17 cellular contexts compared by ENCODE assay signal in the genomic region with DNA sequence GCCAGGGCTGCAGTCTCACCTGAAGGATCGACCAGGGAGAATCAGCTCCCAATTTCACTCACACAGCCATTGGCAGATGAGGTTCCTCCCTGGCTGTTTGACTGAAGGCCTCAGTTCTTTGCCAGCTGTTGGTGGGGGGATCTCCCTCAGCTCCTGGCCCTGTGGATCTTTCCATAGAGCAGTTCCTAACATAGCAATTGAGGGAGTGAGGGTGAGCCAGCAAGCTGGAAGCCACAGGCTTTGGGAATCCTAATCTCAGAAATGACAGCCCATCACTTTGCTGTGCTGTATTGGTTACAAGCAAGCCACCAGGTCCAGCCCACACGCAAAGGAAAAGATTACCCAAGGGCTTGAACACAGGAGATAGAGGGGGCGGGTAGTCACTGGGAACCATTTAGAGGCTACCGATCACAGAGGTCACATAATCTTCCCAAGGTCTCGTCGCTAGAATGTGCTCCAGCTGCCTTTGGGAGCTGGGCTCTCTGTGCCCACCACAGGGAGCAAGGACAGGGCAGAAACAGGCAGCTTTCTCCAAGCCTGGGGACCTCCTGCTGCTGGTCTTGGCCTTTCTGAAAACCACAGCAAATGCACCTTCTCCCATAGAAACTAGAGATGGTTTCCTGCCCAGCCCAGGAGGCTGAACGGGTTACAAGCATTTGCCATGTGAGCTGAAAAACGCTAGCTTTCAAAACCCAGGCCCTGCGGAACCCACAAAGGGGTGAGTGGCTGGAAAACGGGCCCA. TPM values are rescaled to one million over a fixed set of nuclear protein-coding genes. Genes with fewer than 3 reads are reported as not detected.
DNase-seq lines count a peak whose midpoint lies in the region; ATAC-seq and TF ChIP-seq lines count a peak whose summit lies in the region.
"Had no signal": no experiment of that assay in that cellular context is flagged by ENCODE, and none has a peak within 500 bp of the region (broad histone marks: within the 10 kb centered on the region; RNA-seq: fewer than 3 reads in every experiment).

No MANE protein-coding gene starts in this region.

- no peaks in the 10 kb centered on the region for H3K36me3 Mint-ChIP-seq in activated T-cell treated with anti-CD3 and anti-CD28 coated beads, Interleukin-2, amount 50 U/mL, for 24 hours (ENCODE audit: low read depth)
- H3K36me3 Mint-ChIP-seq in activated T-cell treated with anti-CD3 and anti-CD28 coated beads, Interleukin-2, amount 50 U/mL, for 4 hours (ENCODE audit: insufficient read depth) = no peaks in the 10 kb centered on the region
- no peaks in the 10 kb centered on the region for H3K36me3 Mint-ChIP-seq in GM23338 (ENCODE audit: low read depth)
- peaks cover 2% of the 10 kb centered on the region for H3K36me3 Mint-ChIP-seq in activated T-helper 1 cell treated with anti-CD3 and anti-CD28 coated beads, Interleukin-12 subunit alpha, Interleukin-12 subunit beta, Interleukin-2, Interleukin-4 antibody, amounts not matched to agents 30 ng/mL and 10 ng/mL and 1 ng/mL, durations not matched to agents 14 hours and 24 hours and 36 hours (ENCODE audit: low read depth)
- H3K36me3 Mint-ChIP-seq: activated naive CD4-positive, alpha-beta T cell treated with anti-CD3 and anti-CD28 coated beads, Interleukin-2, amount 50 U/mL, for 24 hours had no signal

- ATAC-seq in activated T-cell treated with anti-CD3 and anti-CD28 coated beads, Interleukin-2, amount 50 U/mL, for 4 hours = no peak
- no peak for ATAC-seq in GM23338
- ATAC-seq: pancreas had no signal

- H3K4me2 ChIP-seq in GM23338 = no peak overlapping the region
- no peak overlapping the region for H3K4me2 ChIP-seq in osteoblast (ENCODE audit: insufficient read depth, low read length)

- H3K27me3 Mint-ChIP-seq in activated T-cell treated with anti-CD3 and anti-CD28 coated beads, Interleukin-2, amount 50 U/mL, for 24 hours = no peaks in the 10 kb centered on the region
- no peaks in the 10 kb centered on the region for H3K27me3 Mint-ChIP-seq in activated T-cell treated with anti-CD3 and anti-CD28 coated beads, Interleukin-2, amount 50 U/mL, for 4 hours (ENCODE audit: low read depth)
- H3K27me3 Mint-ChIP-seq in GM23338 (ENCODE audit: insufficient read depth, low read depth, poor library complexity) = peaks cover 7% of the 10 kb centered on the region
- peaks cover 8% of the 10 kb centered on the region for H3K27me3 Mint-ChIP-seq in activated T-helper 1 cell treated with anti-CD3 and anti-CD28 coated beads, Interleukin-12 subunit alpha, Interleukin-12 subunit beta, Interleukin-2, Interleukin-4 antibody, amounts not matched to agents 30 ng/mL and 10 ng/mL and 1 ng/mL, durations not matched to agents 14 hours and 24 hours and 36 hours (ENCODE audit: insufficient read depth)
- H3K27me3 Mint-ChIP-seq: activated naive CD4-positive, alpha-beta T cell treated with anti-CD3 and anti-CD28 coated beads, Interleukin-2, amount 50 U/mL, for 24 hours had no signal

- H3K4me3 ChIP-seq in GM23338 = no peak overlapping the region
- no peak overlapping the region for H3K4me3 ChIP-seq in osteoblast (ENCODE audit: insufficient read depth, low read length)
- H3K4me3 ChIP-seq: pancreas, vagina had no signal

- H3K27ac ChIP-seq in GM23338 (ENCODE audit: low read depth) = no peak overlapping the region
- H3K27ac ChIP-seq in osteoblast (ENCODE audit: low read depth, low read length) = peak overlapping the region; percentile 48
- H3K27ac ChIP-seq: pancreas, vagina had no signal

- H3K4me1 ChIP-seq in GM23338 (ENCODE audit: insufficient read depth) (no peaks in the 10 kb centered on the region), osteoblast (ENCODE audit: insufficient read depth, low read length) (peaks cover 11% of the 10 kb centered on the region)

- H3K4me3 Mint-ChIP-seq in activated T-cell treated with anti-CD3 and anti-CD28 coated beads, Interleukin-2, amount 50 U/mL, for 24 hours = peak overlapping the region; percentile 14
- no peak overlapping the region for H3K4me3 Mint-ChIP-seq in activated T-cell treated with anti-CD3 and anti-CD28 coated beads, Interleukin-2, amount 50 U/mL, for 4 hours
- H3K4me3 Mint-ChIP-seq in GM23338 = no peak overlapping the region
- H3K4me3 Mint-ChIP-seq in activated T-helper 1 cell treated with anti-CD3 and anti-CD28 coated beads, Interleukin-12 subunit alpha, Interleukin-12 subunit beta, Interleukin-2, Interleukin-4 antibody, amounts not matched to agents 30 ng/mL and 10 ng/mL and 1 ng/mL, durations not matched to agents 14 hours and 24 hours and 36 hours = peak overlapping the region; percentile 31
- H3K4me3 Mint-ChIP-seq: activated naive CD4-positive, alpha-beta T cell treated with anti-CD3 and anti-CD28 coated beads, Interleukin-2, amount 50 U/mL, for 24 hours; HFFc6 had no signal

- no peak for DNase-seq in activated T-cell treated with anti-CD3 and anti-CD28 coated beads, Interleukin-2, amount 50 U/mL, for 24 hours
- no peak for DNase-seq in activated T-cell treated with anti-CD3 and anti-CD28 coated beads, Interleukin-2, amount 50 U/mL, for 4 hours
- no peak for DNase-seq in GM23338 (ENCODE audit: low spot score)
- no peak for DNase-seq in activated T-helper 1 cell treated with anti-CD3 and anti-CD28 coated beads, Interleukin-12 subunit alpha, Interleukin-12 subunit beta, Interleukin-2, Interleukin-4 antibody, amounts not matched to agents 30 ng/mL and 10 ng/mL and 1 ng/mL, durations not matched to agents 14 hours and 24 hours and 36 hours (ENCODE audit: low spot score)
- peak; percentile 82 for DNase-seq in osteoblast (ENCODE audit: insufficient read length, low spot score, missing footprints)
- DNase-seq in NCI-H2029 treated with DMSO at 0.1 percent for 48 hours (lab: John Stamatoyannopoulos, UW) = no peak
- no peak for DNase-seq in SKM-1 treated with dmso at 0.1 percent for 144 hours (lab: John Stamatoyannopoulos, UW; ENCODE audit: unreplicated experiment)
- DNase-seq in effector CD4-positive, alpha-beta T cell = no peak
- DNase-seq: COR-L47, hippocampal formation, NCI-H1048, pancreas, Right ventricle myocardium superior had no signal

- H3K27ac Mint-ChIP-seq in activated T-cell treated with anti-CD3 and anti-CD28 coated beads, Interleukin-2, amount 50 U/mL, for 24 hours = peak overlapping the region; percentile 82
- no peak overlapping the region for H3K27ac Mint-ChIP-seq in GM23338
- H3K27ac Mint-ChIP-seq in activated T-helper 1 cell treated with anti-CD3 and anti-CD28 coated beads, Interleukin-12 subunit alpha, Interleukin-12 subunit beta, Interleukin-2, Interleukin-4 antibody, amounts not matched to agents 30 ng/mL and 10 ng/mL and 1 ng/mL, durations not matched to agents 14 hours and 24 hours and 36 hours = peak overlapping the region; percentile 76
- H3K27ac Mint-ChIP-seq: activated naive CD4-positive, alpha-beta T cell treated with anti-CD3 and anti-CD28 coated beads, Interleukin-2, amount 50 U/mL, for 24 hours; HFFc6 had no signal

- no peaks in the 10 kb centered on the region for H3K9me3 ChIP-seq in osteoblast (ENCODE audit: low read depth, low read length)
- H3K9me3 ChIP-seq: pancreas, vagina had no signal

- peaks cover 37% of the 10 kb centered on the region for H3K4me1 Mint-ChIP-seq in activated T-cell treated with anti-CD3 and anti-CD28 coated beads, Interleukin-2, amount 50 U/mL, for 24 hours (ENCODE audit: low read depth)
- peaks cover 27% of the 10 kb centered on the region for H3K4me1 Mint-ChIP-seq in activated T-cell treated with anti-CD3 and anti-CD28 coated beads, Interleukin-2, amount 50 U/mL, for 4 hours (ENCODE audit: low read depth)
- H3K4me1 Mint-ChIP-seq in GM23338 = peaks cover 27% of the 10 kb centered on the region
- peaks cover 39% of the 10 kb centered on the region for H3K4me1 Mint-ChIP-seq in activated T-helper 1 cell treated with anti-CD3 and anti-CD28 coated beads, Interleukin-12 subunit alpha, Interleukin-12 subunit beta, Interleukin-2, Interleukin-4 antibody, amounts not matched to agents 30 ng/mL and 10 ng/mL and 1 ng/mL, durations not matched to agents 14 hours and 24 hours and 36 hours (ENCODE audit: low read depth)

- peak overlapping the region; percentile 91 for H2AFZ ChIP-seq in GM23338
- H2AFZ ChIP-seq in osteoblast (ENCODE audit: low read length) = peak overlapping the region; percentile 76

- H3K27me3 ChIP-seq in GM23338 (ENCODE audit: insufficient read depth) (no peaks in the 10 kb centered on the region), osteoblast (ENCODE audit: insufficient read depth, low read length) (peaks cover 6% of the 10 kb centered on the region)
- H3K27me3 ChIP-seq: pancreas, vagina had no signal

- intact Hi-C loops in activated T-helper 1 cell treated with anti-CD3 and anti-CD28 coated beads, Interleukin-12 subunit alpha, Interleukin-12 subunit beta, Interleukin-2, Interleukin-4 antibody, amounts not matched to agents 30 ng/mL and 10 ng/mL and 1 ng/mL, durations not matched to agents 14 hours and 24 hours and 36 hours (cut with micrococcal nuclease) = loop anchor here (1.0 kb wide), 3 partner anchors 9 to 60 kb away; partner anchors contain the start of genes DDX24 and IFI27L1

- H3K9me2 ChIP-seq in GM23338 (ENCODE audit: insufficient read depth) = no peaks in the 10 kb centered on the region

- H3K36me3 ChIP-seq in GM23338 (ENCODE audit: insufficient read depth) (no peaks in the 10 kb centered on the region), osteoblast (ENCODE audit: insufficient read depth, low read length) (no peaks in the 10 kb centered on the region)
- H3K36me3 ChIP-seq: pancreas, vagina had no signal

- no peaks in the 10 kb centered on the region for H3F3A ChIP-seq in GM23338 (replicated peaks; ENCODE audit: low read depth)

- TF ChIP-seq CTCF in GM23338 (conservative IDR thresholded peaks at IDR 0.05; ENCODE audit: low read depth in 2 of 2) = no peak
- TF ChIP-seq CTCF in osteoblast (IDR thresholded peaks at IDR 0.05; ENCODE audit: extremely low read depth, low read depth, low read length) = no peak

- H3K9me3 Mint-ChIP-seq in activated T-cell treated with anti-CD3 and anti-CD28 coated beads, Interleukin-2, amount 50 U/mL, for 24 hours = no peaks in the 10 kb centered on the region
- no peaks in the 10 kb centered on the region for H3K9me3 Mint-ChIP-seq in activated T-cell treated with anti-CD3 and anti-CD28 coated beads, Interleukin-2, amount 50 U/mL, for 4 hours
- no peaks in the 10 kb centered on the region; the same call in 2 of the 3 replicates for H3K9me3 Mint-ChIP-seq in GM23338
- H3K9me3 Mint-ChIP-seq in activated T-helper 1 cell treated with anti-CD3 and anti-CD28 coated beads, Interleukin-12 subunit alpha, Interleukin-12 subunit beta, Interleukin-2, Interleukin-4 antibody, amounts not matched to agents 30 ng/mL and 10 ng/mL and 1 ng/mL, durations not matched to agents 14 hours and 24 hours and 36 hours = no peaks in the 10 kb centered on the region
- H3K9me3 Mint-ChIP-seq: activated naive CD4-positive, alpha-beta T cell treated with anti-CD3 and anti-CD28 coated beads, Interleukin-2, amount 50 U/mL, for 24 hours; HFFc6 had no signal

- H4K20me1 ChIP-seq in GM23338 (replicated peaks; ENCODE audit: insufficient read depth) = no peaks in the 10 kb centered on the region
- no peaks in the 10 kb centered on the region for H4K20me1 ChIP-seq in osteoblast (ENCODE audit: insufficient read depth, low read length)

- no peaks in the 10 kb centered on the region for H3K79me2 ChIP-seq in GM23338 (replicated peaks; ENCODE audit: insufficient read depth)
- no peaks in the 10 kb centered on the region for H3K79me2 ChIP-seq in osteoblast (ENCODE audit: insufficient read depth, low read length)

RNA-seq across cellular contexts. Expression of gene OTUB2, which starts 4.6 kb away (rescaled TPM):
- under 1 TPM; 0.50 to 0.54 (median 0.53) TPM for total RNA-seq in activated T-cell treated with anti-CD3 and anti-CD28 coated beads, Interleukin-2, amount 50 U/mL, for 4 hours
- total RNA-seq in GM23338 (2014; rRNA removed; shearing (Covaris generic)) = 4.1 and 4.4 TPM in 2 replicates
- polyA plus RNA-seq in GM23338 (2016; fragmentation: Nextera tagmentation; extraction: Ambion mirVana) = 1.9 and 2.1 TPM in 2 replicates
- total RNA-seq in activated T-helper 1 cell treated with anti-CD3 and anti-CD28 coated beads, Interleukin-12 subunit alpha, Interleukin-12 subunit beta, Interleukin-2, Interleukin-4 antibody, amounts not matched to agents 30 ng/mL and 10 ng/mL and 1 ng/mL, durations not matched to agents 14 hours and 24 hours and 36 hours = 1.5 TPM in 2 replicates
- 1.2 and 1.4 TPM in 2 replicates for total RNA-seq in osteoblast

RNA-seq across cellular contexts. Expression of gene CCDC197, which starts 24.5 kb away (rescaled TPM):
- total RNA-seq in activated T-cell treated with anti-CD3 and anti-CD28 coated beads, Interleukin-2, amount 50 U/mL, for 4 hours = under 1 TPM in 1 of 3 donors, not detected in 2; 0.35 TPM
- total RNA-seq in GM23338 (2014; rRNA removed; shearing (Covaris generic)) = not detected in 2 replicates
- not detected in 2 replicates for polyA plus RNA-seq in GM23338 (2016; fragmentation: Nextera tagmentation; extraction: Ambion mirVana)
- total RNA-seq in activated T-helper 1 cell treated with anti-CD3 and anti-CD28 coated beads, Interleukin-12 subunit alpha, Interleukin-12 subunit beta, Interleukin-2, Interleukin-4 antibody, amounts not matched to agents 30 ng/mL and 10 ng/mL and 1 ng/mL, durations not matched to agents 14 hours and 24 hours and 36 hours = 0.13 TPM in 1 of 2 replicates, not detected in the other
- total RNA-seq in osteoblast = not detected in 2 replicates
- total RNA-seq: HFFc6, mononuclear cell, pancreas, vagina had no signal
- polyA plus RNA-seq: pancreas had no signal

RNA-seq across cellular contexts. Expression of gene ASB2, which starts 45.2 kb away (rescaled TPM):
- 1 to 10 TPM; 8.2 to 9.9 (median 9.8) TPM for total RNA-seq in activated T-cell treated with anti-CD3 and anti-CD28 coated beads, Interleukin-2, amount 50 U/mL, for 4 hours
- total RNA-seq in GM23338 (2014; rRNA removed; shearing (Covaris generic)) = 1.2 and 2.3 TPM in 2 replicates
- 1.5 and 1.7 TPM in 2 replicates for polyA plus RNA-seq in GM23338 (2016; fragmentation: Nextera tagmentation; extraction: Ambion mirVana)
- total RNA-seq in activated T-helper 1 cell treated with anti-CD3 and anti-CD28 coated beads, Interleukin-12 subunit alpha, Interleukin-12 subunit beta, Interleukin-2, Interleukin-4 antibody, amounts not matched to agents 30 ng/mL and 10 ng/mL and 1 ng/mL, durations not matched to agents 14 hours and 24 hours and 36 hours = 21.1 and 23.4 TPM in 2 replicates
- 0.88 and 1.1 TPM in 2 replicates for total RNA-seq in osteoblast
- total RNA-seq: HFFc6 had no signal

RNA-seq across cellular contexts. Expression of gene DDX24, which starts 59.4 kb away (rescaled TPM):
- total RNA-seq in activated T-cell treated with anti-CD3 and anti-CD28 coated beads, Interleukin-2, amount 50 U/mL, for 4 hours = 100 to 1,000 TPM; 287 to 321 (median 319) TPM
- 137 and 150 TPM in 2 replicates for total RNA-seq in GM23338 (2014; rRNA removed; shearing (Covaris generic))
- 263 and 265 TPM in 2 replicates for polyA plus RNA-seq in GM23338 (2016; fragmentation: Nextera tagmentation; extraction: Ambion mirVana)
- 252 and 271 TPM in 2 replicates for total RNA-seq in activated T-helper 1 cell treated with anti-CD3 and anti-CD28 coated beads, Interleukin-12 subunit alpha, Interleukin-12 subunit beta, Interleukin-2, Interleukin-4 antibody, amounts not matched to agents 30 ng/mL and 10 ng/mL and 1 ng/mL, durations not matched to agents 14 hours and 24 hours and 36 hours
- 112 and 134 TPM in 2 replicates for total RNA-seq in osteoblast

RNA-seq across cellular contexts. Expression of gene IFI27L1, which starts 59.5 kb away (rescaled TPM):
- 1 to 10 TPM; 8.9 to 9.5 (median 9.0) TPM for total RNA-seq in activated T-cell treated with anti-CD3 and anti-CD28 coated beads, Interleukin-2, amount 50 U/mL, for 4 hours
- total RNA-seq in GM23338 (2014; rRNA removed; shearing (Covaris generic)) = 3.9 and 9.7 TPM in 2 replicates
- polyA plus RNA-seq in GM23338 (2016; fragmentation: Nextera tagmentation; extraction: Ambion mirVana) = 28.6 and 30.8 TPM in 2 replicates
- total RNA-seq in activated T-helper 1 cell treated with anti-CD3 and anti-CD28 coated beads, Interleukin-12 subunit alpha, Interleukin-12 subunit beta, Interleukin-2, Interleukin-4 antibody, amounts not matched to agents 30 ng/mL and 10 ng/mL and 1 ng/mL, durations not matched to agents 14 hours and 24 hours and 36 hours = 22.0 and 22.7 TPM in 2 replicates
- total RNA-seq in osteoblast = 9.8 and 11.5 TPM in 2 replicates

Comparison
In these comparisons a context has a peak if more than half of its experiments do, and no peak if none do; other contexts are left out.
1. H3K4me3 Mint-ChIP-seq: peak in activated T-cell treated with anti-CD3 and anti-CD28 coated beads, Interleukin-2, amount 50 U/mL, for 24 hours (single experiment) and activated T-helper 1 cell treated with anti-CD3 and anti-CD28 coated beads, Interleukin-12 subunit alpha, Interleukin-12 subunit beta, Interleukin-2, Interleukin-4 antibody, amounts not matched to agents 30 ng/mL and 10 ng/mL and 1 ng/mL, durations not matched to agents 14 hours and 24 hours and 36 hours (single experiment); none in activated T-cell treated with anti-CD3 and anti-CD28 coated beads, Interleukin-2, amount 50 U/mL, for 4 hours (single experiment) and GM23338 (single experiment).